8 cellular contexts compared by ENCODE assay signal in the genomic region with DNA sequence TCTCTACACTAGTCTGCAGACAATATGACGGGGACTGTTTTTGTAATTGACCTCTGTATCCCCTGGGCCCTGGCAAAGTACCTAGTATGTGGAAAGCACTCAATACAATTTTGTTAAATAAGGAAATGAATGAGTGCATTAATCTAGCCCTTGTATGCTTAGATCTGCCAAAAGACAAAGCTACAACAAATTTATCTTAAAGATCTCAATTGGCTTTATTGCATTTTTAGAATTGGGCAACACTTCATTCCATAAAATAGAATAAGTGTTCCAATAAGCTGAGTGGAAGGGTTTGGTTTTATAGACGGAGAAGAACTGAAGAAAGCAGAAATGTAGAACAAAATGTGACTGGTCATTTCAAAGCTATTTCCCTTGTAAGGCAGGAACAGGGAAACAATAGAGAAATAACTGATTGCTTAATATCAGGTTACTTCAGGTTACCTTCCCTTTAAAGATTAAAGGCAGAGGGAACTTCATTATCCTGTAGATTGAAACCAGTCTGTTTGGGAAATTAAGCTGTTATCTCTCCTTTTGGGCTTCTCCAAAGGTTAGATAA.
DNase-seq lines count a peak whose midpoint lies in the region; ATAC-seq and TF ChIP-seq lines count a peak whose summit lies in the region.

No MANE protein-coding gene starts in this region.

- H3K4me1 ChIP-seq in IMR-90 (ENCODE audit: control insufficient read depth, insufficient read depth, low read length): peaks cover 6% of the 10 kb centered on the region; the same call in 1 of the 2 replicates

- H3K4me3 ChIP-seq in AG04449 (ENCODE audit: low read depth, low read length) (no peak overlapping the region), IMR-90 (ENCODE audit: insufficient read depth, low read depth, low read length) (no peak overlapping the region), brain microvascular endothelial cell (ENCODE audit: low read depth, low read length) (no peak overlapping the region)

- H3K23ac ChIP-seq in IMR-90 (ENCODE audit: low read depth, low read length): no peak overlapping the region

- intact Hi-C loops in IMR-90 (cut with micrococcal nuclease): loop anchor here (5.0 kb wide), 1 partner anchor 100 kb away; no protein-coding TSS in a partner anchor

- 0 out of 2 replicates have a peak overlapping the region, but pooled peaks have one; percentile 53 for H2AK5ac ChIP-seq in IMR-90 (ENCODE audit: low read depth, low read length)

- peak overlapping the region; percentile 29; the same call in 1 of the 2 replicates for H4K91ac ChIP-seq in IMR-90 (ENCODE audit: insufficient read depth, low read depth, low read length)

- TF ChIP-seq RAD21 in IMR-90 (IDR thresholded peaks at IDR 0.05; ENCODE audit: low read length): no peak

- H3K36me3 ChIP-seq in IMR-90 (ENCODE audit: control insufficient read depth, insufficient read depth, low read length) (no peaks in the 10 kb centered on the region), brain microvascular endothelial cell (replicated peaks) (no peaks in the 10 kb centered on the region)

- CTCF ChIA-PET in AG04449 (lab: Yijun Ruan, JAX): interaction anchor here (0.8 to 1.1 kb wide), 3 partner anchors 9 to 109 kb away, joined by 3 to 4 read pairs (median 3); no protein-coding TSS in a partner anchor
- CTCF ChIA-PET in IMR-90 (lab: Yijun Ruan, JAX): interaction anchor here (0.7 kb wide), 1 partner anchor 180 kb away, joined by 3 read pairs; no protein-coding TSS in a partner anchor

- TF ChIP-seq POLR2A in IMR-90 (IDR thresholded peaks at IDR 0.05; ENCODE audit: low read depth, low read length): no peak

- H3K18ac ChIP-seq in IMR-90 (ENCODE audit: low read depth, low read length): peak overlapping the region; percentile 91; the same call in 1 of the 2 replicates

- peak overlapping the region; percentile 66; the same call in 1 of the 2 replicates for H2BK120ac ChIP-seq in IMR-90 (ENCODE audit: low read depth, low read length)

- no CpG with 5 or more reads among the region's 2 CpGs for WGBS in IMR-90 (ENCODE audit: extremely low coverage in 2 of 2, insufficient read length in 1 of 2), 2 experiments

- peak overlapping the region; percentile 56; the same call in 1 of the 2 replicates for H3K4ac ChIP-seq in IMR-90 (ENCODE audit: low read depth, low read length)

- H3K27ac ChIP-seq in IMR-90 (ENCODE audit: insufficient read depth, low read length) (no peak overlapping the region), brain microvascular endothelial cell (peak overlapping the region; percentile 48)

- H3K9me1 ChIP-seq in IMR-90 (ENCODE audit: insufficient read depth, low read length): no peaks in the 10 kb centered on the region

- in situ Hi-C loops in IMR-90 (cut with MboI; ENCODE audit: low sequenced_read_pairs): no loop called here
- in situ Hi-C loops in brain microvascular endothelial cell (cut with HindIII; ENCODE audit: low pct_ligation_motif_present, low sequenced_read_pairs): no loop called here

- peak overlapping the region; percentile 45; the same call in 1 of the 2 replicates for H3K4me2 ChIP-seq in IMR-90 (ENCODE audit: low read depth, low read length)

- ATAC-seq in IMR-90 (ENCODE audit: low read depth): no peak
- ATAC-seq in GM21526 (IDR thresholded peaks at IDR 0.05; ENCODE audit: low FRiP score, unreplicated experiment): no peak

- no peak overlapping the region for H2AFZ ChIP-seq in IMR-90 (replicated peaks; ENCODE audit: low read length, poor library complexity)

- POLR2A ChIA-PET in AG04449 (lab: Yijun Ruan, JAX): interaction anchor here (2.0 kb wide), 1 partner anchor 99 kb away, joined by 5 read pairs; no protein-coding TSS in a partner anchor
- POLR2A ChIA-PET in IMR-90 (lab: Charles Lee; ENCODE audit: unreplicated experiment): interaction anchor here (0.6 kb wide), 1 partner anchor 64 kb away, joined by 3 read pairs; no protein-coding TSS in a partner anchor

- DNase-seq in AG04449 (ENCODE audit: low read depth, low spot score) (peak; percentile 53), IMR-90 (peak; percentile 42), brain microvascular endothelial cell (no peak), kidney tubule cell (ENCODE audit: low spot score) (peak; percentile 54), OCI-M2 (lab: John Stamatoyannopoulos, UW; ENCODE audit: unreplicated experiment) (no peak)
- DNase-seq in stimulated activated CD4-positive, alpha-beta T cell treated with anti-CD3 and anti-CD28 coated beads, Interleukin-1b, Interleukin-23, amount 100 ng/mL, for 48 hours: no peak
- no peak for DNase-seq in activated CD8-positive, alpha-beta memory T cell treated with anti-CD3 and anti-CD28 coated beads for 24 hours

- dilution Hi-C loops in IMR-90 (cut with HindIII; ENCODE audit: low sequenced_read_pairs, unreplicated experiment): no loop called here

- H4K5ac ChIP-seq in IMR-90 (ENCODE audit: low read depth, low read length): peak overlapping the region; percentile 77; the same call in 1 of the 2 replicates

- no peak overlapping the region for H3K56ac ChIP-seq in IMR-90 (ENCODE audit: extremely low read depth, insufficient read depth, low read length)

- no peaks in the 10 kb centered on the region for H3K9me3 ChIP-seq in IMR-90 (ENCODE audit: control insufficient read depth, insufficient read depth, low read length)

- H3K27me3 ChIP-seq in IMR-90 (ENCODE audit: control insufficient read depth, insufficient read depth, low read length) (no peaks in the 10 kb centered on the region), brain microvascular endothelial cell (replicated peaks) (no peaks in the 10 kb centered on the region)

- H4K8ac ChIP-seq in IMR-90 (ENCODE audit: low read depth in 2 of 2, low read length in 2 of 2): 0 out of 4 replicates have a peak overlapping the region, but pooled peaks have one; percentile 36 to 43

- no peak overlapping the region for H2AK9ac ChIP-seq in IMR-90 (replicated peaks; ENCODE audit: low read depth, low read length, poor library complexity)

- H3K9ac ChIP-seq in IMR-90 (ENCODE audit: low read depth, low read length): no peak overlapping the region

- H3K79me1 ChIP-seq in IMR-90 (ENCODE audit: low read depth in 1 of 2, low read length in 2 of 2): no peaks in the 10 kb centered on the region

- peak overlapping the region; percentile 62; the same call in 1 of the 3 replicates for H2BK15ac ChIP-seq in IMR-90 (ENCODE audit: low read depth, low read length)

- H4K20me1 ChIP-seq in IMR-90 (ENCODE audit: insufficient read depth, low read length): no peaks in the 10 kb centered on the region

- H3K14ac ChIP-seq in IMR-90 (replicated peaks; ENCODE audit: low read depth, low read length): no peak overlapping the region; the same call in 1 of the 2 replicates

- peak overlapping the region; percentile 83; the same call in 1 of the 2 replicates for H2BK20ac ChIP-seq in IMR-90 (ENCODE audit: low read depth, low read length)

- BruUV-seq in IMR-90 (replicated peaks; lab: Mats Ljungman, UMichigan): no TSS peak

- peak overlapping the region; percentile 61 for H2BK5ac ChIP-seq in IMR-90 (ENCODE audit: low read depth, low read length, poor library complexity, severe bottlenecking)

- no peak for TF ChIP-seq CTCF in AG04449 (IDR thresholded peaks at IDR 0.05; ENCODE audit: insufficient read depth, low read length, missing control alignments)
- no peak for TF ChIP-seq CTCF in IMR-90 (conservative IDR thresholded peaks at IDR 0.05; ENCODE audit: low read depth, low read length)
- no peak for TF ChIP-seq CTCF in brain microvascular endothelial cell (IDR thresholded peaks at IDR 0.05; ENCODE audit: low read depth, low read length, missing control alignments)

TF ChIP-seq in IMR-90, 13 proteins besides CTCF, POLR2A, EP300 and RAD21:
- TF ChIP-seq MXI1 (IDR thresholded peaks at IDR 0.05; ENCODE audit: borderline replicate concordance, low read depth, low read length): no peak
- TF ChIP-seq CEBPB (IDR thresholded peaks at IDR 0.05; ENCODE audit: low read depth, low read length): peak; percentile 54; the same call in 1 of the 2 replicates
- no peak for TF ChIP-seq MAZ (IDR thresholded peaks at IDR 0.05; ENCODE audit: borderline replicate concordance, low read depth, low read length)
- no peak for TF ChIP-seq RFX5 (IDR thresholded peaks at IDR 0.05; ENCODE audit: low read depth, low read length)

Comparison
In these comparisons a context has a peak if more than half of its experiments do, and no peak if none do; other contexts are left out.
1. DNase-seq: peak in AG04449 (single experiment), IMR-90 (single experiment) and kidney tubule cell (single experiment); none in brain microvascular endothelial cell (single experiment), stimulated activated CD4-positive, alpha-beta T cell treated with anti-CD3 and anti-CD28 coated beads, Interleukin-1b, Interleukin-23, amount 100 ng/mL, for 48 hours (single experiment), activated CD8-positive, alpha-beta memory T cell treated with anti-CD3 and anti-CD28 coated beads for 24 hours (single experiment) and OCI-M2 (single experiment).